Comparison of ENCODE assay signal across 8 cellular contexts in the genomic region with DNA sequence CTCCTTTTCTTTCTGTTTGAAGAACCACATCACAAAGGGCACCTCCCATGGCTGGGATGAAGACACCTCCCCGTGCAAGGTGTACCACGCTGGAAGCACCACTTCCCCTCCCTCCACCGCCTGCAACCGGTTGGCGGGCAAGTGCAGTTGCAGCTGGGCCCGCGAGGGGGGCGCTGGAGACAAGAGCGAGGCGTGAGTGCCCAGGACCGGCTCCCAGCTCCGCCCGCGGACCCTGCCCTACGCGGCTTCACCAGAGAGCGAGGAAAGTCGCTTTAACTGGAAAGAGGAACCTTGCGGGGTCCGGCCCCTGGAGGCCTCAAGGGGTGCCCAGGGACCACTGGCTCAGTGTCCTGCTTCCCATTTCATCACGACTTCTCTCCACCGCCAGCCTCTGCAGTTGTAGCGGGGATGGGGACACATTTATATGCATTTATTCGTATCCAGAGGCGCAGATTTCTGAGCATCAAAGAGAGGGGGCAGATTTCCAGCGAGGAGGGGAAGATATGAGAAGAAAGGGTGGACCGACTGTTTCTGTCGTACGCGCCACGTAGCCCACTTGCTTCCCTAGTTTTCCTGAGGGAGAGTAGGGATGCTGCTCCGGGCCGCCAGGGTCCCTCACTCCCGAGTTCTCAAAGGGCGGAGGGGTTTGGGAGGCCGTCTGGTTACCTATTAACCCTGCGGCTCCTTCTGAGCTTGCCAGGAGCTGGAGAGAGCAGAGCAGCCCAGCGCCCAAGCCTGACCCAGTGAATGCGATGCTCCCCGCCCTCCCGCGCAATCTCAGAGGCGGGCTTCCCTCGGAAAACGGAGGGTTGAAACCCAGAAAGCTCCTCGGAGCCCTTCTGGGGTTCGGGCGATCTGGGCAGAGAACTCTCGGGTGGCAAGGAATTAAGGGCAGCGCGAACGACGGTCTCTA. TPM values are rescaled to one million over a fixed set of nuclear protein-coding genes. Genes with fewer than 3 reads are reported as not detected.
DNase-seq lines count a peak whose midpoint lies in the region; ATAC-seq and TF ChIP-seq lines count a peak whose summit lies in the region.

No MANE protein-coding gene starts in this region.

- H3K79me2 ChIP-seq in Karpas-422 (ENCODE audit: low read length) (no peaks in the 10 kb centered on the region), hepatocyte (no peaks in the 10 kb centered on the region)

- H3K27ac ChIP-seq in Karpas-422 (ENCODE audit: low read length) (no peak overlapping the region), hepatocyte (no peak overlapping the region)

- H3K27me3 ChIP-seq in Karpas-422 (ENCODE audit: low read length) (no peaks in the 10 kb centered on the region), hepatocyte (peaks cover 67% of the 10 kb centered on the region)

- H3K4me1 ChIP-seq in Karpas-422 (ENCODE audit: low read length) (peaks cover 20% of the 10 kb centered on the region), hepatocyte (ENCODE audit: insufficient read depth) (peaks cover 30% of the 10 kb centered on the region)

- 4% methylated on average over 53 of the region's 53 CpGs for WGBS in hepatocyte (ENCODE audit: low lambda C conversion rate, missing lambda C conversion rate)

- H4K20me1 ChIP-seq in Karpas-422 (ENCODE audit: insufficient read depth, low read depth, low read length) (no peaks in the 10 kb centered on the region), hepatocyte (ENCODE audit: insufficient read depth, poor library complexity, severe bottlenecking) (peaks cover 25% of the 10 kb centered on the region)

- H3K36me3 ChIP-seq in Karpas-422 (ENCODE audit: insufficient read depth, low read length), result no peaks in the 10 kb centered on the region
- no peaks in the 10 kb centered on the region for H3K36me3 ChIP-seq in hepatocyte (replicated peaks; ENCODE audit: insufficient read depth, low read depth)

- H3K4me3 ChIP-seq in Karpas-422 (ENCODE audit: low read length), result no peak overlapping the region
- H3K4me3 ChIP-seq in hepatocyte, result peak overlapping the region; percentile 16
- H3K4me3 ChIP-seq in retinal pigment epithelial cell (ENCODE audit: low read length), result peak overlapping the region; percentile 42

- DNase-seq in ELF-1 (ENCODE audit: low read depth, low spot score), result peak; percentile 89
- DNase-seq in Karpas-422, result peak; percentile 84
- DNase-seq in T-helper 2 cell, result peak in 4 of 5 experiments; percentile 36 to 75 (median 56)
- DNase-seq in astrocyte of the hippocampus (ENCODE audit: low read depth, low spot score), result peak; percentile 85
- peak; percentile 94 for DNase-seq in hepatocyte (ENCODE audit: low spot score)
- DNase-seq in retinal pigment epithelial cell (ENCODE audit: low read depth), result no peak
- no peak for DNase-seq in NCI-H2029 (lab: John Stamatoyannopoulos, UW)

- no peaks in the 10 kb centered on the region for H3K9me2 ChIP-seq in Karpas-422 (replicated peaks; ENCODE audit: insufficient read depth, low read length)
- no peaks in the 10 kb centered on the region for H3K9me2 ChIP-seq in hepatocyte (replicated peaks; ENCODE audit: insufficient read depth)

- peak; percentile 43 for ATAC-seq in GM21619 (IDR thresholded peaks at IDR 0.05; ENCODE audit: unreplicated experiment)

- TF ChIP-seq CTCF in hepatocyte (IDR thresholded peaks at IDR 0.05; ENCODE audit: poor library complexity), result peak; percentile 65
- peak; percentile 78 for TF ChIP-seq CTCF in retinal pigment epithelial cell (conservative IDR thresholded peaks at IDR 0.05; ENCODE audit: low read depth, low read length)

- H3K9me3 ChIP-seq in Karpas-422 (ENCODE audit: low read length) (no peaks in the 10 kb centered on the region), hepatocyte (ENCODE audit: low read depth) (no peaks in the 10 kb centered on the region)

- no peak overlapping the region for H2AFZ ChIP-seq in Karpas-422 (ENCODE audit: low read length)
- H2AFZ ChIP-seq in hepatocyte, result peak overlapping the region; percentile 41

- H3K4me2 ChIP-seq in Karpas-422 (ENCODE audit: low read depth, low read length, poor library complexity, severe bottlenecking), result peak overlapping the region; percentile 34
- peak overlapping the region; percentile 88 for H3K4me2 ChIP-seq in hepatocyte

- H3K9ac ChIP-seq in Karpas-422 (ENCODE audit: low read length), result no peak overlapping the region

RNA-seq across cellular contexts. Expression of a gene that starts 3.5 kb away (rescaled TPM):
- not detected in 2 replicates for total RNA-seq in Karpas-422 (2014; rRNA removed; shearing (Covaris generic); ENCODE audit: low replicate concordance)
- 2.0 and 3.6 TPM in 2 replicates for total RNA-seq in hepatocyte
- polyA plus RNA-seq in hepatocyte, result 3.9 and 7.9 TPM in 2 replicates

RNA-seq across cellular contexts. Expression of a gene that starts 6.6 kb away (rescaled TPM):
- total RNA-seq in Karpas-422 (2014; rRNA removed; shearing (Covaris generic); ENCODE audit: low replicate concordance), result not detected in 2 replicates
- total RNA-seq in hepatocyte, result 22.6 and 22.9 TPM in 2 replicates
- 34.3 and 38.9 TPM in 2 replicates for polyA plus RNA-seq in hepatocyte

RNA-seq across cellular contexts. Expression of a gene that starts 18.9 kb away (rescaled TPM):
- total RNA-seq in Karpas-422 (2014; rRNA removed; shearing (Covaris generic); ENCODE audit: low replicate concordance), result 0.97 TPM in 1 of 2 replicates, not detected in the other
- not detected in 2 replicates for total RNA-seq in hepatocyte
- 1.1 and 1.2 TPM in 2 replicates for polyA plus RNA-seq in hepatocyte

RNA-seq across cellular contexts. Expression of a gene that starts 41.6 kb away (rescaled TPM):
- 5.2 and 7.6 TPM in 2 replicates for total RNA-seq in Karpas-422 (2014; rRNA removed; shearing (Covaris generic); ENCODE audit: low replicate concordance)
- total RNA-seq in hepatocyte, result 14.9 and 18.3 TPM in 2 replicates
- polyA plus RNA-seq in hepatocyte, result 10.8 and 11.2 TPM in 2 replicates

Comparison
In these comparisons a context has a peak if more than half of its experiments do, and no peak if none do; other contexts are left out.
1. DNase-seq: peak in ELF-1 (single experiment), Karpas-422 (single experiment), T-helper 2 cell (4 of 5), astrocyte of the hippocampus (single experiment) and hepatocyte (single experiment); none in retinal pigment epithelial cell (single experiment) and NCI-H2029 (single experiment).
2. RNA of a gene that starts 6.6 kb away (total RNA-seq): 22.6 to 22.9 TPM in hepatocyte; not detected in Karpas-422; every median in the first group is over 10 times any median in the second.